Comparison of ENCODE assay signal across 12 cellular contexts in the genomic region with DNA sequence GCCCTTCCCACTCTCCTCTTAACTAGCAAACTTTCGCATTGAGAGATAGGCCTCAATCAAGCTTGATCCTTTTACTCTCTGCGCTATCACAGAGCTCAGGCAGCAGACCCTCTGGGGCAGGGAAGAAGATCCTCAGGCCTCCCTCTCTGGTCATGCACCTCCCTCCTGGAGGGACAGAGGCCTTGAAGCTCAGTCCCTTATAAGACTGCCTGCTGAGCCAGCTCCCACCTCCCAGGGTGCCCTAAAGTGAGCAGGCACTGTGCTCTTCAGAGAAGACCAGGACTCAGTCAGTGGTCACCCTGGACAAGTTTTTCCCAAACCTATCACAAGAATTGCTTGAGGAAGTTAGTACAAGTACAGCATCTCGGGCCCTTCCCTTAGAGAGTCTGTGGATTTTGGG. TPM values are rescaled to one million over a fixed set of nuclear protein-coding genes. Genes with fewer than 3 reads are reported as not detected.
A peak's percentile ranks its signal among the peaks of the same experiment; 100 is the strongest.
DNase-seq lines count a peak whose midpoint lies in the region; ATAC-seq and TF ChIP-seq lines count a peak whose summit lies in the region.
"Had no signal": no experiment of that assay in that cellular context is flagged by ENCODE, and none has a peak within 500 bp of the region (broad histone marks: within the 10 kb centered on the region; RNA-seq: fewer than 3 reads in every experiment).

No MANE protein-coding gene starts in this region.

- no peaks in the 10 kb centered on the region for H3K27me3 Mint-ChIP-seq in activated T-cell treated with anti-CD3 and anti-CD28 coated beads, Interleukin-2, amount 50 U/mL, for 24 hours
- peaks cover 13% of the 10 kb centered on the region for H3K27me3 Mint-ChIP-seq in endothelial cell (ENCODE audit: unreplicated experiment)

- intact Hi-C loops in sigmoid colon (cut with DNase I): loop anchor here (5.0 to 10.0 kb wide), 2 partner anchors 90 to 1178 kb away; no protein-coding TSS in a partner anchor

- H3K36me3 ChIP-seq in OCI-LY3 (replicated peaks; ENCODE audit: low read depth, low read length) (peaks cover 21% of the 10 kb centered on the region), sigmoid colon (peaks cover 6 to 29% (median 9%) of the 10 kb centered on the region in 4 donors)

- H3K36me3 Mint-ChIP-seq in activated T-cell treated with anti-CD3 and anti-CD28 coated beads, Interleukin-2, amount 50 U/mL, for 24 hours (ENCODE audit: low read depth): peaks cover 37% of the 10 kb centered on the region
- H3K36me3 Mint-ChIP-seq in endothelial cell (ENCODE audit: low read depth, unreplicated experiment): peaks cover 14% of the 10 kb centered on the region

- 75 to 79% methylated on average over 3 of the region's 3 CpGs for WGBS in sigmoid colon, 2 donors

- H3K27ac Mint-ChIP-seq in activated T-cell treated with anti-CD3 and anti-CD28 coated beads, Interleukin-2, amount 50 U/mL, for 24 hours: peak overlapping the region; percentile 70
- H3K27ac Mint-ChIP-seq in endothelial cell (ENCODE audit: unreplicated experiment): peak overlapping the region; percentile 7

- H3K27me3 ChIP-seq in OCI-LY3 (ENCODE audit: low read depth, low read length): no peaks in the 10 kb centered on the region
- no peaks in the 10 kb centered on the region for H3K27me3 ChIP-seq in sigmoid colon

- H3K27ac ChIP-seq in OCI-LY3 (ENCODE audit: low read length): peak overlapping the region; percentile 95
- no peak overlapping the region for H3K27ac ChIP-seq in sigmoid colon

- TF ChIP-seq EP300 in sigmoid colon (IDR thresholded peaks at IDR 0.05): no peak

- H3K4me2 ChIP-seq in OCI-LY3 (ENCODE audit: low read length): peak overlapping the region; percentile 79
- H3K4me2 ChIP-seq: SK-N-SH had no signal

- H3K4me3 ChIP-seq in OCI-LY3 (ENCODE audit: low read length): peak overlapping the region; percentile 44
- no peak overlapping the region for H3K4me3 ChIP-seq in sigmoid colon

- H3K9ac ChIP-seq in OCI-LY3 (ENCODE audit: low read length): peak overlapping the region; percentile 62
- H3K9ac ChIP-seq: SK-N-SH had no signal

- H3K4me1 ChIP-seq in OCI-LY3 (ENCODE audit: low read length) (peaks cover 96% of the 10 kb centered on the region), sigmoid colon (peaks cover 0 to 66% (median 37%) of the 10 kb centered on the region in 4 donors)

- H3K9me3 Mint-ChIP-seq in activated T-cell treated with anti-CD3 and anti-CD28 coated beads, Interleukin-2, amount 50 U/mL, for 24 hours: no peaks in the 10 kb centered on the region
- no peaks in the 10 kb centered on the region for H3K9me3 Mint-ChIP-seq in endothelial cell (ENCODE audit: unreplicated experiment)

- H2AFZ ChIP-seq in OCI-LY3 (ENCODE audit: low read depth, low read length): no peak overlapping the region

- H3K79me2 ChIP-seq in OCI-LY3 (ENCODE audit: low read length): peaks cover 97% of the 10 kb centered on the region

- TF ChIP-seq POLR2A in sigmoid colon (IDR thresholded peaks at IDR 0.05): no peak

- peaks cover 77% of the 10 kb centered on the region for H3K4me1 Mint-ChIP-seq in activated T-cell treated with anti-CD3 and anti-CD28 coated beads, Interleukin-2, amount 50 U/mL, for 24 hours (ENCODE audit: low read depth)
- H3K4me1 Mint-ChIP-seq in endothelial cell (ENCODE audit: unreplicated experiment): peaks cover 50% of the 10 kb centered on the region

- ATAC-seq in HG02678 (IDR thresholded peaks at IDR 0.05; ENCODE audit: unreplicated experiment): no peak

- H3K4me3 Mint-ChIP-seq in activated T-cell treated with anti-CD3 and anti-CD28 coated beads, Interleukin-2, amount 50 U/mL, for 24 hours: no peak overlapping the region
- no peak overlapping the region for H3K4me3 Mint-ChIP-seq in endothelial cell (ENCODE audit: unreplicated experiment)

- DNase-seq in activated T-cell treated with anti-CD3 and anti-CD28 coated beads, Interleukin-2, amount 50 U/mL, for 24 hours: no peak
- no peak for DNase-seq in activated T-cell treated with anti-CD3 and anti-CD28 coated beads, Interleukin-2, amount 50 U/mL, for 1 hour
- DNase-seq in endothelial cell (ENCODE audit: low spot score) (no peak), sigmoid colon (peak; percentile 27), middle frontal gyrus (ENCODE audit: extremely low spot score, low spot score) (no peak), CD1c-positive myeloid dendritic cell (ENCODE audit: extremely low spot score) (no peak)
- DNase-seq: DMS79 treated with DMSO at 0.1 percent for 48 hours, NCI-H1436 treated with DMSO at 0.1 percent for 48 hours, NCI-H82, SK-N-SH had no signal

- TF ChIP-seq CTCF in OCI-LY3 (IDR thresholded peaks at IDR 0.05; ENCODE audit: low read depth, low read length) (no peak), endothelial cell (IDR thresholded peaks at IDR 0.05; ENCODE audit: unreplicated experiment) (no peak), sigmoid colon (IDR thresholded peaks at IDR 0.05) (no peak)

- H4K20me1 ChIP-seq in OCI-LY3 (ENCODE audit: insufficient read depth, low read length): peaks cover 8% of the 10 kb centered on the region; the same call in 1 of the 2 replicates

- H3K9me3 ChIP-seq in OCI-LY3 (ENCODE audit: insufficient read depth, low read length) (no peaks in the 10 kb centered on the region), sigmoid colon (no peaks in the 10 kb centered on the region)
- H3K9me3 ChIP-seq: SK-N-SH had no signal

RNA-seq across cellular contexts. Expression of a gene that starts 29.9 kb away (rescaled TPM):
- 86.7 TPM for total RNA-seq in endothelial cell (ENCODE audit: unreplicated experiment)
- total RNA-seq in sigmoid colon: 10 to 100 TPM; 20.3 to 28.0 (median 25.0) TPM
- polyA plus RNA-seq in sigmoid colon: 100 to 1,000 TPM in 1 of 3 donors, 10 to 100 TPM in 2; 24.0 to 107 (median 61.5) TPM
